In the genomic region with DNA sequence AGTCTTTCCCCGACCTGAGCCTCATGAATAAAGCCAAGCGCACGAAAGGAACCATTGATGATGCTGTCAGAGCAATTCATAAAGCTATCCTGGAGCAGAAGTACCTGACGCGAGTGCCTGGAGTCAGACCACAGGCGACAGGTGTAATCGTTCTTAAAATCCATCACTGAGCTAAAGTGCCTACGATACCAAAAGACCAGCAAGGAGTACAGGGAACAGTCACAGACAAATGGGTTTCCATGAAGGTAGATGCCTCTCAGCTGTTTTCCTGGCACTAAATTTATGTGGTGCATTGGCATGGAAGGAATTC, we compare ENCODE assay signal across 10 cellular contexts. TPM values are rescaled to one million over a fixed set of nuclear protein-coding genes. Genes with fewer than 3 reads are reported as not detected.
A peak's percentile ranks its signal among the peaks of the same experiment; 100 is the strongest.
DNase-seq lines count a peak whose midpoint lies in the region; TF ChIP-seq lines count a peak whose summit lies in the region.
"Had no signal": no experiment of that assay in that cellular context is flagged by ENCODE, and none has a peak within 500 bp of the region (broad histone marks: within the 10 kb centered on the region; RNA-seq: fewer than 3 reads in every experiment).

No MANE protein-coding gene starts in this region.

- TF ChIP-seq EP300 in stomach (IDR thresholded peaks at IDR 0.05): no peak

- BruUV-seq in Calu3 (replicated peaks; lab: Mats Ljungman, UMichigan): no TSS peak

- 83 to 92% (median 90%) methylated on average over 8 of the region's 8 CpGs for WGBS in stomach, 5 donors

- H3K9me3 Mint-ChIP-seq in Calu3 (ENCODE audit: low read depth, unreplicated experiment): no peaks in the 10 kb centered on the region

- DNase-seq in Calu3 (no peak), epithelial cell of esophagus (ENCODE audit: low read depth) (no peak), SIG-M5 treated with dmso at 0.1 percent for 504 hours (lab: John Stamatoyannopoulos, UW; ENCODE audit: unreplicated experiment) (no peak), stomach (no peak), HCEC 1CT (no peak)
- no peak for DNase-seq in stimulated activated naive CD4-positive, alpha-beta T cell treated with Interleukin-2 at 50 U/mL for 16 hours (lab: John Stamatoyannopoulos, UW)
- DNase-seq: GF-D8, NCI-H187 treated with DMSO at 0.1 percent for 48 hours had no signal

- H3K9me3 ChIP-seq in SU-DHL-6 (ENCODE audit: insufficient read depth, low read length): no peaks in the 10 kb centered on the region
- H3K9me3 ChIP-seq in stomach: no peaks in the 10 kb centered on the region

- TF ChIP-seq CTCF in Calu3 (IDR thresholded peaks at IDR 0.05; ENCODE audit: unreplicated experiment): no peak
- no peak for TF ChIP-seq CTCF in SU-DHL-6 (IDR thresholded peaks at IDR 0.05; ENCODE audit: insufficient read depth, low read length, poor library complexity, severe bottlenecking)
- TF ChIP-seq CTCF in epithelial cell of esophagus (IDR thresholded peaks at IDR 0.05; ENCODE audit: insufficient read depth, low read depth, low read length, missing control alignments): no peak
- TF ChIP-seq CTCF in stomach (IDR thresholded peaks at IDR 0.05): no peak

- H3K27me3 ChIP-seq in SU-DHL-6 (ENCODE audit: low read length) (no peaks in the 10 kb centered on the region), rectal smooth muscle tissue (ENCODE audit: control insufficient read depth, insufficient read depth, low read length) (no peaks in the 10 kb centered on the region), stomach (peaks cover 0 to 16% (median 0%) of the 10 kb centered on the region in 3 donors)

- H3K4me1 ChIP-seq in rectal smooth muscle tissue (ENCODE audit: control insufficient read depth, insufficient read depth, low read length) (peaks cover 17% of the 10 kb centered on the region), stomach (peaks cover 8 to 48% (median 31%) of the 10 kb centered on the region in 4 donors)

- intact Hi-C loops in Calu3 (cut with micrococcal nuclease; ENCODE audit: unreplicated experiment): no loop called here
- intact Hi-C loops in stomach (cut with DNase I; ENCODE audit: low total_unique reads): no loop called here

- H3K4me1 Mint-ChIP-seq in Calu3 (ENCODE audit: low read depth, unreplicated experiment): peaks cover 33% of the 10 kb centered on the region

- H3K27ac ChIP-seq in SU-DHL-6 (ENCODE audit: low read depth, low read length) (no peak overlapping the region), rectal smooth muscle tissue (ENCODE audit: low read depth, low read length) (peak overlapping the region; percentile 97), stomach (peak overlapping the region in 1 of 5 donors; percentile 90)

- peak overlapping the region; percentile 67 for H3K27ac Mint-ChIP-seq in Calu3 (ENCODE audit: unreplicated experiment)

- peaks cover 19% of the 10 kb centered on the region for H3F3A ChIP-seq in SU-DHL-6 (ENCODE audit: insufficient read depth)

- peak overlapping the region; percentile 95 for H3K4me3 Mint-ChIP-seq in Calu3 (ENCODE audit: low read depth, unreplicated experiment)

- no peaks in the 10 kb centered on the region for H3K79me2 ChIP-seq in SU-DHL-6 (ENCODE audit: insufficient read depth, low read length)

- H3K27me3 Mint-ChIP-seq in Calu3 (ENCODE audit: unreplicated experiment): no peaks in the 10 kb centered on the region

- H3K4me2 ChIP-seq in SU-DHL-6 (ENCODE audit: low read depth, low read length, poor library complexity, severe bottlenecking): peak overlapping the region; percentile 96

- no peak overlapping the region for H3K4me3 ChIP-seq in SU-DHL-6 (ENCODE audit: insufficient read depth, low read length, poor library complexity, severe bottlenecking)
- peak overlapping the region; percentile 73 for H3K4me3 ChIP-seq in epithelial cell of esophagus (ENCODE audit: low read length)
- H3K4me3 ChIP-seq in rectal smooth muscle tissue (ENCODE audit: low read length): peak overlapping the region; percentile 89
- H3K4me3 ChIP-seq in stomach: peak overlapping the region in 2 of 4 donors; percentile 79 to 92

- no peaks in the 10 kb centered on the region for H4K20me1 ChIP-seq in SU-DHL-6 (ENCODE audit: low read depth, low read length)

- H3K9ac ChIP-seq in SU-DHL-6 (ENCODE audit: low read length): no peak overlapping the region
- no peak overlapping the region for H3K9ac ChIP-seq in rectal smooth muscle tissue (ENCODE audit: low read length)

- no peaks in the 10 kb centered on the region for H3K9me2 ChIP-seq in SU-DHL-6 (replicated peaks; ENCODE audit: insufficient read depth, low read length)

- CTCF ChIA-PET in Calu3 (lab: Charles Lee): interaction anchor here (1.1 kb wide), 1 partner anchor 44 kb away, joined by 3 read pairs; no protein-coding TSS in a partner anchor

- H2AFZ ChIP-seq in SU-DHL-6 (ENCODE audit: low read depth, low read length, severe bottlenecking): no peak overlapping the region

- TF ChIP-seq POLR2A in stomach (IDR thresholded peaks at IDR 0.05): no peak

- H3K36me3 ChIP-seq in SU-DHL-6 (ENCODE audit: low read length) (no peaks in the 10 kb centered on the region), rectal smooth muscle tissue (ENCODE audit: control insufficient read depth, insufficient read depth, low read length) (no peaks in the 10 kb centered on the region), stomach (no peaks in the 10 kb centered on the region)

- peaks cover 69% of the 10 kb centered on the region for H3K36me3 Mint-ChIP-seq in Calu3 (ENCODE audit: insufficient read depth, unreplicated experiment)

RNA-seq across cellular contexts. Expression of a gene that starts 1.4 kb away (rescaled TPM):
- 2.1 and 4.1 TPM in 2 replicates for total RNA-seq in Calu3 (2022)
- 1 to 10 TPM in 3 of 5 donors, under 1 TPM in 1, not detected in 1; 0.73 to 7.6 (median 5.2) TPM for total RNA-seq in stomach
- 1 to 10 TPM; 1.4 to 2.4 (median 2.1) TPM for polyA plus RNA-seq in stomach

RNA-seq across cellular contexts. Expression of a gene that starts 1.7 kb away (rescaled TPM):
- total RNA-seq in Calu3 (2022) (27.0 and 66.2 TPM in 2 replicates), stomach (10 to 100 TPM in 1 of 5 donors, 1 to 10 TPM in 4; 2.0 to 10.5 (median 4.0) TPM)
- polyA plus RNA-seq in stomach: 1 to 10 TPM; 1.6 to 4.0 (median 2.3) TPM
